24 cellular contexts compared by ENCODE assay signal in genomic region chr2:144404621-144405312, GRCh38.
DNase-seq lines count a peak whose midpoint lies in the region; ATAC-seq and TF ChIP-seq lines count a peak whose summit lies in the region.
"Had no signal": no experiment of that assay in that cellular context is flagged by ENCODE, and none has a peak within 500 bp of the region (broad histone marks: within the 10 kb centered on the region; RNA-seq: fewer than 3 reads in every experiment).

No MANE protein-coding gene starts in this region.

- H3K9ac ChIP-seq in subcutaneous abdominal adipose tissue (ENCODE audit: low read length in 5 of 5), result no peak overlapping the region

- H3K27ac ChIP-seq in dorsolateral prefrontal cortex, result peak overlapping the region; percentile 6 to 97 (median 86)
- H3K27ac ChIP-seq in subcutaneous abdominal adipose tissue (ENCODE audit: low read depth, low read length), result peak overlapping the region; percentile 25
- H3K27ac ChIP-seq in foreskin keratinocyte, result no peak overlapping the region
- H3K27ac ChIP-seq: ascending aorta, thoracic aorta, VCaP had no signal

- peak overlapping the region; percentile 27 for H3K27ac Mint-ChIP-seq in mesothelial cell of epicardium
- H3K27ac Mint-ChIP-seq: activated CD4-positive, alpha-beta memory T cell treated with anti-CD3 and anti-CD28 coated beads for 36 hours; HFFc6; progenitor cell of endocrine pancreas; T-cell had no signal

- no peak overlapping the region for H3K4me3 Mint-ChIP-seq in mesothelial cell of epicardium
- H3K4me3 Mint-ChIP-seq: activated CD4-positive, alpha-beta memory T cell treated with anti-CD3 and anti-CD28 coated beads for 36 hours; CD8-positive, alpha-beta memory T cell; HFFc6; naive B cell; T-cell had no signal

- no peak for ATAC-seq in foreskin keratinocyte
- ATAC-seq: effector memory CD8-positive, alpha-beta T cell; T-cell had no signal

- H3K27me3 ChIP-seq in dorsolateral prefrontal cortex (no peaks in the 10 kb centered on the region), subcutaneous abdominal adipose tissue (ENCODE audit: control insufficient read depth in 5 of 5, insufficient read depth in 4 of 5, low read length in 5 of 5) (no peaks in the 10 kb centered on the region), foreskin keratinocyte (peaks cover 4% of the 10 kb centered on the region)
- H3K27me3 ChIP-seq: ascending aorta had no signal

- DNase-seq in NCI-H2227 (lab: John Stamatoyannopoulos, UW; ENCODE audit: unreplicated experiment) (peak; percentile 58), dorsolateral prefrontal cortex (no peak), mesothelial cell of epicardium (ENCODE audit: low spot score in 2 of 2, unreplicated experiment in 2 of 2) (no peak), foreskin keratinocyte (no peak), DMS114 treated with DMSO at 0.1 percent for 48 hours (lab: John Stamatoyannopoulos, UW; ENCODE audit: unreplicated experiment) (no peak), NK-92 (lab: John Stamatoyannopoulos, UW; ENCODE audit: unreplicated experiment) (no peak), ureter (ENCODE audit: low spot score) (no peak)
- DNase-seq: activated CD4-positive, alpha-beta memory T cell treated with anti-CD3 and anti-CD28 coated beads for 36 hours; activated naive CD4-positive, alpha-beta T cell; activated T-cell treated with anti-CD3 and anti-CD28 coated beads for 4 hours; CD8-positive, alpha-beta memory T cell; cerebellar nuclear complex; effector memory CD8-positive, alpha-beta T cell; HFFc6; Karpas-422; naive B cell; NCI-H1105; stimulated activated CD4-positive, alpha-beta T cell treated with anti-CD3 and anti-CD28 coated beads, Interleukin-12 subunit alpha, Interleukin-12 subunit beta, amount 100 ng/mL, for 4 hours; T-cell had no signal

- peaks cover 52% of the 10 kb centered on the region for H3K36me3 Mint-ChIP-seq in mesothelial cell of epicardium

- intact Hi-C loops in dorsolateral prefrontal cortex (cut with DNase I), result no loop called here

- H3K27me3 Mint-ChIP-seq in mesothelial cell of epicardium (ENCODE audit: low read depth), result no peaks in the 10 kb centered on the region
- H3K27me3 Mint-ChIP-seq: CD8-positive, alpha-beta memory T cell; effector memory CD8-positive, alpha-beta T cell; naive B cell; T-cell had no signal

- H3K9me3 ChIP-seq in subcutaneous abdominal adipose tissue (ENCODE audit: control insufficient read depth in 5 of 5, low read length in 5 of 5), result no peaks in the 10 kb centered on the region
- H3K9me3 ChIP-seq: ascending aorta, thoracic aorta had no signal

- H3K36me3 ChIP-seq in subcutaneous abdominal adipose tissue (ENCODE audit: control insufficient read depth in 5 of 5, insufficient read depth in 5 of 5, low read length in 5 of 5), result peaks cover 17 to 55% (median 42%) of the 10 kb centered on the region in 5 donors

- peaks cover 34% of the 10 kb centered on the region for H3K4me1 Mint-ChIP-seq in mesothelial cell of epicardium

- TF ChIP-seq CTCF in dorsolateral prefrontal cortex (IDR thresholded peaks at IDR 0.05 in 54 of 56, conservative IDR thresholded peaks at IDR 0.05 in 2 of 56; ENCODE audit: low read depth in 1 of 56, partially characterized antibody in 56 of 56), result no peak
- TF ChIP-seq CTCF in mesothelial cell of epicardium (IDR thresholded peaks at IDR 0.05; ENCODE audit: unreplicated experiment), result no peak
- TF ChIP-seq CTCF in foreskin keratinocyte (conservative IDR thresholded peaks at IDR 0.05), result no peak

- H3K4me3 ChIP-seq in dorsolateral prefrontal cortex (no peak overlapping the region), subcutaneous abdominal adipose tissue (ENCODE audit: low read depth in 1 of 5, low read length in 5 of 5) (no peak overlapping the region)
- H3K4me3 ChIP-seq: ascending aorta, thoracic aorta had no signal

- peaks cover 3% of the 10 kb centered on the region for H3K9me3 Mint-ChIP-seq in mesothelial cell of epicardium
- H3K9me3 Mint-ChIP-seq: activated CD4-positive, alpha-beta memory T cell treated with anti-CD3 and anti-CD28 coated beads for 36 hours; CD8-positive, alpha-beta memory T cell; effector memory CD8-positive, alpha-beta T cell; HFFc6; naive B cell; T-cell had no signal

- peaks cover 0 to 12% (median 0%) of the 10 kb centered on the region in 5 donors for H3K4me1 ChIP-seq in subcutaneous abdominal adipose tissue (ENCODE audit: control insufficient read depth in 5 of 5, insufficient read depth in 5 of 5, low read length in 5 of 5)
- H3K4me1 ChIP-seq in foreskin keratinocyte, result no peaks in the 10 kb centered on the region
- H3K4me1 ChIP-seq: ascending aorta had no signal
